1 cellular context compared by ENCODE assay signal in the genomic region with DNA sequence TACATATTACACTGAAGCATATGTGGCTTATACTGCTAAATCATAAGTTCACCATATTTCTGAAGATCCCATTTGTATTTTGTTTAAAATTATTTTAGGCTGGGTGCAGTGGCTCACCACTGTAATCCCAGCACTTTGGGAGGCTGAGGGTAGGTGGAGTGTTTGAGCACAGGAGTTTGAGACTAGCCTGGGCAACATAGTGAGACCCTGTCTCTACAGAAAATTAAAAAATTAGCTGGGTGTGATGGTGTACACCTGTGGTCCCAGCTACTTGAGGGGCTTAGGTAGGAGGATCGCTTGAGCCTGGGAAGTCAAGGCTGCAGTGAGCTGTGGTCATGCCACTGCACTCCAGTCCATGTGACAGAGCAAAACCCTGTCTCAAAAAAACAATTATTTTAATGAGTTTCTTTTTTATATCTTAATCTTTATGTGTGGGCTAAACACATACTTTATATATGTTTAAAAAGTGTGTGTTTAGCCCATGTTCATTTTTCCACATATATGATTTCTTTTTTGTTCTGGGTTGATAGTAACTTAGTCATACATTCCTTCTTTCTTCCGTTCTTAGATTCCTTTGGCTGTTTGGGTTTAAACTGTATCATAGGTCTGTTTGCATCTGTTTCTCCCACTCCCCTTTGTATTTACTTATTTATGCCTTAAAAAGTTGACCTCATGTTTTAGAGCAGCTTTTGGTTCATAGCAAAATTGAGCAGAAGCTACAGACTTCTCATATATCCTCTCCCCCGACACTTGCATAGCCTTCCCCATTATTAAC.
TF ChIP-seq lines count a peak whose summit lies in the region.

No MANE protein-coding gene starts in this region.

TF ChIP-seq in HepG2, 621 proteins besides CTCF, POLR2A, EP300 and RAD21:
- TF ChIP-seq ZSCAN29 (CRISPR knock-in tag; conservative IDR thresholded peaks at IDR 0.05): no peak
- TF ChIP-seq CAMTA2 (CRISPR knock-in tag; IDR thresholded peaks at IDR 0.05; ENCODE audit: borderline replicate concordance): no peak
- TF ChIP-seq ZNF343 (CRISPR knock-in tag; IDR thresholded peaks at IDR 0.05): no peak
- TF ChIP-seq ZNF121 (CRISPR knock-in tag; IDR thresholded peaks at IDR 0.05): peak; percentile 64
- TF ChIP-seq, protein P1, sequence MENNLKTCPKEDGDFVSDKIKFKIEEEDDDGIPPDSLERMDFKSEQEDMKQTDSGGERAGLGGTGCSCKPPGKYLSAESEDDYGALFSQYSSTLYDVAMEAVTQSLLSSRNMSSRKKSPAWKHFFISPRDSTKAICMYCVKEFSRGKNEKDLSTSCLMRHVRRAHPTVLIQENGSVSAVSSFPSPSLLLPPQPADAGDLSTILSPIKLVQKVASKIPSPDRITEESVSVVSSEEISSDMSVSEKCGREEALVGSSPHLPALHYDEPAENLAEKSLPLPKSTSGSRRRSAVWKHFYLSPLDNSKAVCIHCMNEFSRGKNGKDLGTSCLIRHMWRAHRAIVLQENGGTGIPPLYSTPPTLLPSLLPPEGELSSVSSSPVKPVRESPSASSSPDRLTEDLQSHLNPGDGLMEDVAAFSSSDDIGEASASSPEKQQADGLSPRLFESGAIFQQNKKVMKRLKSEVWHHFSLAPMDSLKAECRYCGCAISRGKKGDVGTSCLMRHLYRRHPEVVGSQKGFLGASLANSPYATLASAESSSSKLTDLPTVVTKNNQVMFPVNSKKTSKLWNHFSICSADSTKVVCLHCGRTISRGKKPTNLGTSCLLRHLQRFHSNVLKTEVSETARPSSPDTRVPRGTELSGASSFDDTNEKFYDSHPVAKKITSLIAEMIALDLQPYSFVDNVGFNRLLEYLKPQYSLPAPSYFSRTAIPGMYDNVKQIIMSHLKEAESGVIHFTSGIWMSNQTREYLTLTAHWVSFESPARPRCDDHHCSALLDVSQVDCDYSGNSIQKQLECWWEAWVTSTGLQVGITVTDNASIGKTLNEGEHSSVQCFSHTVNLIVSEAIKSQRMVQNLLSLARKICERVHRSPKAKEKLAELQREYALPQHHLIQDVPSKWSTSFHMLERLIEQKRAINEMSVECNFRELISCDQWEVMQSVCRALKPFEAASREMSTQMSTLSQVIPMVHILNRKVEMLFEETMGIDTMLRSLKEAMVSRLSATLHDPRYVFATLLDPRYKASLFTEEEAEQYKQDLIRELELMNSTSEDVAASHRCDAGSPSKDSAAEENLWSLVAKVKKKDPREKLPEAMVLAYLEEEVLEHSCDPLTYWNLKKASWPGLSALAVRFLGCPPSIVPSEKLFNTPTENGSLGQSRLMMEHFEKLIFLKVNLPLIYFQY (CRISPR knock-in tag; IDR thresholded peaks at IDR 0.05; ENCODE audit: borderline replicate concordance): no peak
